ENCODE assay signal across 27 cellular contexts in genomic region chr7:120402801-120403200, GRCh38.
DNase-seq lines count a peak whose midpoint lies in the region; ATAC-seq, FAIRE-seq and TF ChIP-seq lines count a peak whose summit lies in the region.
"Had no signal": no experiment of that assay in that cellular context is flagged by ENCODE, and none has a peak within 500 bp of the region (broad histone marks: within the 10 kb centered on the region; RNA-seq: fewer than 3 reads in every experiment).

No MANE protein-coding gene starts in this region.

- TF ChIP-seq CTCF in RWPE2 (IDR thresholded peaks at IDR 0.05; ENCODE audit: poor library complexity, severe bottlenecking) (no peak), omental fat pad (IDR thresholded peaks at IDR 0.05) (no peak), lower lobe of right lung (IDR thresholded peaks at IDR 0.05) (no peak)

- H3K27ac ChIP-seq in RWPE2 (ENCODE audit: poor library complexity, severe bottlenecking): peak overlapping the region; percentile 77
- peak overlapping the region; percentile 83 for H3K27ac ChIP-seq in epithelial cell of prostate
- H3K27ac ChIP-seq in lower lobe of right lung: no peak overlapping the region
- H3K27ac ChIP-seq: KMS-11, prostate gland had no signal

- H3K4me3 ChIP-seq in RWPE2 (ENCODE audit: severe bottlenecking): no peak overlapping the region
- no peak overlapping the region for H3K4me3 ChIP-seq in lower lobe of right lung
- H3K4me3 ChIP-seq: mucosa of descending colon, prostate gland, SJSA1 had no signal

- ATAC-seq in RWPE2 (ENCODE audit: low read depth) (peak; percentile 52; the same call in 2 of the 3 replicates), omental fat pad (ENCODE audit: low FRiP score) (peak; percentile 32), lower lobe of right lung (no peak), HG02973 (IDR thresholded peaks at IDR 0.05; ENCODE audit: unreplicated experiment) (no peak), GM19324 (IDR thresholded peaks at IDR 0.05; ENCODE audit: low FRiP score, unreplicated experiment) (no peak)
- ATAC-seq: activated CD8-positive, alpha-beta memory T cell treated with anti-CD3 and anti-CD28 coated beads, Interleukin-2, amount 10 ng/mL, durations not matched to agents 7 days and 5 days; left lobe of liver; mucosa of descending colon; Panc1; stimulated activated effector memory CD8-positive, alpha-beta T cell treated with anti-CD3 and anti-CD28 coated beads, Interleukin-12 subunit alpha, Interleukin-12 subunit beta, amount 100 ng/mL, for 72 hours had no signal

- intact Hi-C loops in lower lobe of right lung (cut with DNase I): no loop called here

- H3K36me3 ChIP-seq in RWPE2 (ENCODE audit: low read depth) (no peaks in the 10 kb centered on the region), lower lobe of right lung (no peaks in the 10 kb centered on the region)
- H3K36me3 ChIP-seq: prostate gland, SJSA1 had no signal

- H3K27me3 ChIP-seq in RWPE2 (ENCODE audit: insufficient read depth, poor library complexity, severe bottlenecking) (no peaks in the 10 kb centered on the region), lower lobe of right lung (ENCODE audit: low read depth) (no peaks in the 10 kb centered on the region)
- H3K27me3 ChIP-seq: SJSA1 had no signal

- DNase-seq in GM19239 (ENCODE audit: insufficient read length, low spot score) (no peak), RWPE2 (ENCODE audit: low spot score) (no peak), epithelial cell of prostate (ENCODE audit: low read depth, low spot score) (no peak), omental fat pad (ENCODE audit: low spot score) (no peak), lower lobe of right lung (no peak)
- DNase-seq: activated CD4-positive, alpha-beta T cell treated with anti-CD3 and anti-CD28 coated beads for 4 hours; activated CD8-positive, alpha-beta memory T cell treated with anti-CD3 and anti-CD28 coated beads, Interleukin-2, amount 10 ng/mL, durations not matched to agents 7 days and 5 days; activated naive CD4-positive, alpha-beta T cell treated with anti-CD3 and anti-CD28 coated beads, Interleukin-2, amount 10 ng/mL, durations not matched to agents 7 days and 5 days; amygdala; cerebellar nuclear complex; effector memory CD4-positive, alpha-beta T cell; head of caudate nucleus; HFFc6; mucosa of descending colon; NCI-H1694 treated with DMSO at 0.1 percent for 48 hours; NCI-H69; stimulated activated CD4-positive, alpha-beta T cell treated with anti-CD3 and anti-CD28 coated beads, Interleukin-2, amount 100 ng/mL, for 24 hours had no signal

- peak; percentile 80 for FAIRE-seq in GM19239 (lab: Jason Lieb, UNC)
- FAIRE-seq: D721Med, HTR-8/SVneo had no signal

- H3K9me3 ChIP-seq in RWPE2 (ENCODE audit: severe bottlenecking): peaks cover 4% of the 10 kb centered on the region
- H3K9me3 ChIP-seq in lower lobe of right lung: no peaks in the 10 kb centered on the region
- H3K9me3 ChIP-seq: mucosa of descending colon, prostate gland, SJSA1 had no signal

- H3K4me1 ChIP-seq in RWPE2 (ENCODE audit: insufficient read depth, poor library complexity, severe bottlenecking) (peaks cover 45% of the 10 kb centered on the region), lower lobe of right lung (no peaks in the 10 kb centered on the region)
- H3K4me1 ChIP-seq: prostate gland had no signal

Comparison
In these comparisons a context has a peak if more than half of its experiments do, and no peak if none do; other contexts are left out.
1. ATAC-seq: peak in RWPE2 (single experiment) and omental fat pad (single experiment); none in lower lobe of right lung (0 of 2), HG02973 (single experiment) and GM19324 (single experiment).